ENCODE assay signal across 10 cellular contexts in the genomic region with DNA sequence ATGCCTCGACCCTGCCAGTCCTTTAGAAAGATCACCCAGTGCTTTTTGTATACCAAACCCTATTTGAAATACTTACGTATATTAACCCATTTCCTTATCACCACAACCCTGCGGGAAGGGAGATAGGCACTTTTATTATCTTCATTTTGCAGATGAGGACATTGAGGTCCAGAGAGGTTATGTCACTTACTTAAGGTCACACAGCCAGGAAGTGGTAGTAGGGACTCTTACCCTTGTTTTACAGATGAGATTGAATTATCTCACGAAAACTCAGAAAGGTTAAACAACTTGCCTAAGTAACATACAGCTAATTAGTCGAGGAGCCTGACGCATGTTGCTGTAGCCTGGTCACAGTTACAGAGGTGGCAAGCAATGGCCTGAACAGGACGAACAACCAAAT. TPM values are rescaled to one million over a fixed set of nuclear protein-coding genes. Genes with fewer than 3 reads are reported as not detected.
"Had no signal": no experiment of that assay in that cellular context is flagged by ENCODE, and none has a peak within 500 bp of the region (broad histone marks: within the 10 kb centered on the region; RNA-seq: fewer than 3 reads in every experiment).

No MANE protein-coding gene starts in this region.

- H3K4me3 ChIP-seq: hepatocyte, tibial nerve had no signal

- ATAC-seq: Right ventricle myocardium inferior had no signal

- H3K4me1 ChIP-seq: tibial nerve had no signal

- H3K9me3 ChIP-seq: SK-N-SH, tibial nerve had no signal

- DNase-seq: activated CD4-positive, CD25-positive, alpha-beta regulatory T cell treated with anti-CD3 and anti-CD28 coated beads, Interleukin-2, amount 50 U/mL, for 72 hours; activated naive CD4-positive, alpha-beta T cell; brain microvascular endothelial cell; SK-N-SH; stimulated activated CD4-positive, alpha-beta T cell treated with anti-CD3 and anti-CD28 coated beads, Interleukin-15, amount 100 ng/mL, for 24 hours; stimulated activated CD4-positive, alpha-beta T cell treated with anti-CD3 and anti-CD28 coated beads, Interleukin-4, amount 100 ng/mL, for 24 hours had no signal

- H3K27me3 ChIP-seq: brain microvascular endothelial cell, hepatocyte, tibial nerve had no signal

- H3K27ac ChIP-seq: brain microvascular endothelial cell, hepatocyte, tibial nerve had no signal

RNA-seq across cellular contexts. Expression of a gene that starts 49.9 kb away (rescaled TPM):
- total RNA-seq: epithelial cell of proximal tubule had no signal
- polyA plus RNA-seq: hepatocyte had no signal
